16 cellular contexts compared by ENCODE assay signal in genomic region chr15:101528917-101529299, GRCh38. TPM values are rescaled to one million over a fixed set of nuclear protein-coding genes. Genes with fewer than 3 reads are reported as not detected.
DNase-seq lines count a peak whose midpoint lies in the region; ATAC-seq and TF ChIP-seq lines count a peak whose summit lies in the region.
"Had no signal": no experiment of that assay in that cellular context is flagged by ENCODE, and none has a peak within 500 bp of the region (broad histone marks: within the 10 kb centered on the region; RNA-seq: fewer than 3 reads in every experiment).

No MANE protein-coding gene starts in this region.

- no peak for TF ChIP-seq CTCF in right atrium auricular region (IDR thresholded peaks at IDR 0.05)
- TF ChIP-seq CTCF in nephron (IDR thresholded peaks at IDR 0.05; ENCODE audit: unreplicated experiment in 3 of 3), result no peak

- intact Hi-C loops in Right ventricle myocardium inferior (cut with DNase I) (no loop called here), right cardiac atrium (cut with DNase I) (no loop called here), posterior vena cava (cut with DNase I) (no loop called here)

- H3K4me1 Mint-ChIP-seq in nephron, result peaks cover 14% of the 10 kb centered on the region

- H3K27ac ChIP-seq in right atrium auricular region, result peak overlapping the region in 1 of 2 donors; percentile 67
- no peak overlapping the region for H3K27ac ChIP-seq in right cardiac atrium (ENCODE audit: low read length)
- H3K27ac ChIP-seq: tibial artery, WERI-Rb-1 had no signal

- H3K27me3 ChIP-seq in right atrium auricular region, result no peaks in the 10 kb centered on the region
- H3K27me3 ChIP-seq in right cardiac atrium (ENCODE audit: control insufficient read depth, insufficient read depth), result no peaks in the 10 kb centered on the region
- H3K27me3 ChIP-seq: tibial artery had no signal

- ATAC-seq in Right ventricle myocardium inferior, result peak; percentile 41
- ATAC-seq in right cardiac atrium, result peak; percentile 36 to 52
- ATAC-seq: activated CD8-positive, alpha-beta T cell treated with anti-CD3 and anti-CD28 coated beads, Interleukin-2, amount 10 ng/mL, durations not matched to agents 7 days and 5 days; PC-3 had no signal

- H3K36me3 ChIP-seq in right atrium auricular region, result no peaks in the 10 kb centered on the region
- H3K36me3 ChIP-seq: tibial artery, WERI-Rb-1 had no signal

- no peak overlapping the region for H3K4me3 Mint-ChIP-seq in nephron
- H3K4me3 Mint-ChIP-seq: activated CD8-positive, alpha-beta T cell treated with anti-CD3 and anti-CD28 coated beads, Interleukin-2, amount 10 ng/mL, durations not matched to agents 7 days and 5 days had no signal

- no peaks in the 10 kb centered on the region for H3K36me3 Mint-ChIP-seq in nephron (ENCODE audit: low read depth)

- H3K4me1 ChIP-seq in right atrium auricular region, result peaks cover 0 to 18% of the 10 kb centered on the region in 2 donors
- no peaks in the 10 kb centered on the region for H3K4me1 ChIP-seq in right cardiac atrium (ENCODE audit: control insufficient read depth, insufficient read depth, low read length)
- H3K4me1 ChIP-seq: tibial artery had no signal

- DNase-seq in Right ventricle myocardium inferior (ENCODE audit: missing footprints) (no peak), right atrium auricular region (ENCODE audit: low spot score) (no peak), right cardiac atrium (no peak), COLO829 (ENCODE audit: low spot score) (no peak), medulla oblongata (ENCODE audit: extremely low spot score) (no peak), posterior vena cava (ENCODE audit: low spot score) (no peak), amniotic stem cell (lab: John Stamatoyannopoulos, UW) (no peak)
- DNase-seq: central memory CD4-positive, alpha-beta T cell; COR-L47; IMR-90; NCI-H2081 treated with DMSO at 0.1 percent for 48 hours; PC-3; WERI-Rb-1 had no signal

- H3K4me3 ChIP-seq in right atrium auricular region, result no peak overlapping the region
- no peak overlapping the region for H3K4me3 ChIP-seq in right cardiac atrium (ENCODE audit: low read length)
- H3K4me3 ChIP-seq: tibial artery had no signal

- H3K27ac Mint-ChIP-seq in nephron, result peak overlapping the region in 2 of 3 experiments; percentile 53 to 66
- H3K27ac Mint-ChIP-seq: activated CD8-positive, alpha-beta T cell treated with anti-CD3 and anti-CD28 coated beads, Interleukin-2, amount 10 ng/mL, durations not matched to agents 7 days and 5 days had no signal

- H3K9me3 Mint-ChIP-seq in nephron, result no peaks in the 10 kb centered on the region

- H3K27me3 Mint-ChIP-seq in nephron (ENCODE audit: low read depth), result peaks cover 4% of the 10 kb centered on the region

- H3K9me3 ChIP-seq in right atrium auricular region (no peaks in the 10 kb centered on the region), right cardiac atrium (ENCODE audit: control insufficient read depth, low read length) (no peaks in the 10 kb centered on the region)
- H3K9me3 ChIP-seq: tibial artery had no signal

- WGBS in right cardiac atrium, result 73% methylated on average over 4 of the region's 4 CpGs

RNA-seq across cellular contexts. Expression of gene PCSK6, which starts 39.4 kb away (rescaled TPM):
- total RNA-seq in Right ventricle myocardium inferior, result 33.8 TPM
- 10 to 100 TPM; 14.4 to 19.9 TPM for total RNA-seq in right atrium auricular region
- total RNA-seq in right cardiac atrium, result 10 to 100 TPM; 13.4 to 21.4 (median 17.1) TPM
- polyA plus RNA-seq in right cardiac atrium, result 7.7 TPM
- 1 to 10 TPM; 9.2 to 9.8 TPM for total RNA-seq in posterior vena cava
- total RNA-seq: IMR-90 had no signal
- polyA plus RNA-seq: IMR-90 had no signal
